11 cellular contexts compared by ENCODE assay signal in genomic region chr20:881051-881820, GRCh38. TPM values are rescaled to one million over a fixed set of nuclear protein-coding genes. Genes with fewer than 3 reads are reported as not detected.
DNase-seq lines count a peak whose midpoint lies in the region; ATAC-seq lines count a peak whose summit lies in the region.
"Had no signal": no experiment of that assay in that cellular context is flagged by ENCODE, and none has a peak within 500 bp of the region (broad histone marks: within the 10 kb centered on the region; RNA-seq: fewer than 3 reads in every experiment).

No MANE protein-coding gene starts in this region.

- no peak overlapping the region for H3K4me3 Mint-ChIP-seq in CD4-positive, CD25-positive, alpha-beta regulatory T cell
- H3K4me3 Mint-ChIP-seq: T-cell had no signal

- H3K9me3 ChIP-seq in CD4-positive, CD25-positive, alpha-beta regulatory T cell (ENCODE audit: control insufficient read depth in 2 of 2, low read length in 2 of 2): no peaks in the 10 kb centered on the region
- no peaks in the 10 kb centered on the region for H3K9me3 ChIP-seq in SJCRH30 (replicated peaks)

- H3K27me3 ChIP-seq in CD4-positive, CD25-positive, alpha-beta regulatory T cell (ENCODE audit: control insufficient read depth, insufficient read depth, low read length): no peaks in the 10 kb centered on the region
- no peaks in the 10 kb centered on the region for H3K27me3 ChIP-seq in SJCRH30

- no peaks in the 10 kb centered on the region for H3K36me3 ChIP-seq in CD4-positive, CD25-positive, alpha-beta regulatory T cell (ENCODE audit: control insufficient read depth, insufficient read depth, low read length)
- no peaks in the 10 kb centered on the region for H3K36me3 ChIP-seq in SJCRH30

- no peak overlapping the region for H3K27ac ChIP-seq in CD4-positive, CD25-positive, alpha-beta regulatory T cell (ENCODE audit: insufficient read depth, low read length, poor library complexity, severe bottlenecking)
- H3K27ac ChIP-seq in SJCRH30: no peak overlapping the region

- peaks cover 4% of the 10 kb centered on the region for H3K4me1 ChIP-seq in CD4-positive, CD25-positive, alpha-beta regulatory T cell (ENCODE audit: control insufficient read depth, insufficient read depth, low read length, poor library complexity, severe bottlenecking)
- H3K4me1 ChIP-seq in SJCRH30: no peaks in the 10 kb centered on the region

- H3K9me3 Mint-ChIP-seq in CD4-positive, CD25-positive, alpha-beta regulatory T cell: no peaks in the 10 kb centered on the region
- H3K9me3 Mint-ChIP-seq: T-cell had no signal

- peaks cover 12% of the 10 kb centered on the region for H3K27me3 Mint-ChIP-seq in CD4-positive, CD25-positive, alpha-beta regulatory T cell

- peak; percentile 76 to 83 for ATAC-seq in CD4-positive, CD25-positive, alpha-beta regulatory T cell (ENCODE audit: low read depth in 2 of 2)
- no peak for ATAC-seq in HG03139 (IDR thresholded peaks at IDR 0.05; ENCODE audit: unreplicated experiment)
- no peak for ATAC-seq in HG03342 (IDR thresholded peaks at IDR 0.05; ENCODE audit: unreplicated experiment)

- H3K4me3 ChIP-seq in CD4-positive, CD25-positive, alpha-beta regulatory T cell (ENCODE audit: low read depth, low read length): no peak overlapping the region
- no peak overlapping the region for H3K4me3 ChIP-seq in SJCRH30

- DNase-seq in CD4-positive, CD25-positive, alpha-beta regulatory T cell: peak in 1 of 3 donors; percentile 63
- DNase-seq in LHCN-M2 (ENCODE audit: low read depth): peak; percentile 31
- DNase-seq in activated CD4-positive, alpha-beta T cell treated with anti-CD3 and anti-CD28 coated beads, Interleukin-2, amount 50 U/mL, for 48 hours: peak; percentile 13 to 38
- DNase-seq in hepatic stellate cell (ENCODE audit: low spot score): peak; percentile 42
- DNase-seq in SJCRH30: no peak
- no peak for DNase-seq in NCI-H526 treated with DMSO at 0.1 percent for 48 hours (lab: John Stamatoyannopoulos, UW)
- DNase-seq: stimulated activated naive CD4-positive, alpha-beta T cell treated with Interleukin-2 at 50 U/mL for 16 hours; T-cell had no signal

- peak overlapping the region in 1 of 3 donors; percentile 27 for H3K27ac Mint-ChIP-seq in CD4-positive, CD25-positive, alpha-beta regulatory T cell

- H3K4me1 Mint-ChIP-seq in CD4-positive, CD25-positive, alpha-beta regulatory T cell: peaks cover 5 to 10% (median 9%) of the 10 kb centered on the region in 4 donors

- H3K36me3 Mint-ChIP-seq in CD4-positive, CD25-positive, alpha-beta regulatory T cell: no peaks in the 10 kb centered on the region
- H3K36me3 Mint-ChIP-seq: T-cell had no signal

RNA-seq across cellular contexts. Expression of gene ANGPT4, which starts 34.9 kb away (rescaled TPM):
- not detected for total RNA-seq in CD4-positive, CD25-positive, alpha-beta regulatory T cell
- not detected for polyA plus RNA-seq in CD4-positive, CD25-positive, alpha-beta regulatory T cell
- not detected in 2 replicates for total RNA-seq in LHCN-M2 (2014; rRNA removed)
- polyA plus RNA-seq in LHCN-M2 (2012): not detected
- not detected in 2 replicates for total RNA-seq in SJCRH30 (2014; rRNA removed; shearing (Covaris generic))
- total RNA-seq: T-cell had no signal
- polyA plus RNA-seq: neural cell had no signal

RNA-seq across cellular contexts. Expression of gene FAM110A, which starts 47.7 kb away (rescaled TPM):
- total RNA-seq in CD4-positive, CD25-positive, alpha-beta regulatory T cell: 27.5 TPM
- polyA plus RNA-seq in CD4-positive, CD25-positive, alpha-beta regulatory T cell: 10 to 100 TPM; 24.6 to 36.5 (median 31.7) TPM
- total RNA-seq in LHCN-M2 (2014; rRNA removed): 7.6 and 8.8 TPM in 2 replicates
- polyA plus RNA-seq in LHCN-M2 (2012): 4.0 TPM
- 44.6 and 45.1 TPM in 2 replicates for total RNA-seq in SJCRH30 (2014; rRNA removed; shearing (Covaris generic))

Comparison
In these comparisons a context has a peak if more than half of its experiments do, and no peak if none do; other contexts are left out.
1. ATAC-seq: peak in CD4-positive, CD25-positive, alpha-beta regulatory T cell (2 of 2); none in HG03139 (single experiment) and HG03342 (single experiment).
2. DNase-seq: peak in LHCN-M2 (single experiment), activated CD4-positive, alpha-beta T cell treated with anti-CD3 and anti-CD28 coated beads, Interleukin-2, amount 50 U/mL, for 48 hours (2 of 2) and hepatic stellate cell (single experiment); none in SJCRH30 (0 of 2) and NCI-H526 treated with DMSO at 0.1 percent for 48 hours (single experiment).